In the genomic region with DNA sequence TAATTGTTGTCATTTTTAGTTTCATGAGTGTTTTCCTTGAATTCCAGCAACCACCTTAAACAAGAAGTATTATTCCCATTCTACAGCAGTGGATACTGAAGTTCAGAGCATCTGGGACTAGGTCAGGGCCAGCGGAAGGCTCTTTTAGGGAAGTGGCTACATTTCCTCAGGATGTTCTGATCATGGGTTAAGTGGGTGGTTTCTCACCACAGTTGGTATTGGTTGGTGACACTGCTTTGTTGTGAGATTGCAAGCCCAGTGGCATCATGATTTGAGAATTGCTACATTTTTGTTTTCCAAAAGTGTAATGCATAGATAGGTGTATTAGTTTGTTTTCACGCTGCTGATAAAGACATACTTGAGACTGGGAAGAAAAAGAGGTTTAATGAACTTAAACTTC, we compare ENCODE assay signal across 1 cellular context.
TF ChIP-seq lines count a peak whose summit lies in the region.

No MANE protein-coding gene starts in this region.

TF ChIP-seq in GM12878, 131 proteins besides CTCF, POLR2A, EP300 and RAD21:
- no peak for TF ChIP-seq ZZZ3 (IDR thresholded peaks at IDR 0.05; ENCODE audit: control insufficient read depth, insufficient read length, low read depth)
- no peak for TF ChIP-seq POLR2AphosphoS2 (IDR thresholded peaks at IDR 0.05; ENCODE audit: low read depth, low read length)
- peak; percentile 33 for TF ChIP-seq RUNX3 (IDR thresholded peaks at IDR 0.05; ENCODE audit: low read length)
- TF ChIP-seq TARDBP (IDR thresholded peaks at IDR 0.05; ENCODE audit: borderline replicate concordance), result no peak
- peak; percentile 66; the same call in 1 of the 2 replicates for TF ChIP-seq SPI1 (IDR thresholded peaks at IDR 0.05; ENCODE audit: borderline replicate concordance, insufficient read depth, low read depth, low read length)
- no peak for TF ChIP-seq MYC (IDR thresholded peaks at IDR 0.05; ENCODE audit: insufficient read depth, insufficient read length, insufficient replicate concordance, low read length, severe bottlenecking)
- TF ChIP-seq FOXM1 (IDR thresholded peaks at IDR 0.05; ENCODE audit: low read depth, low read length), result no peak
- TF ChIP-seq TCF3 (IDR thresholded peaks at IDR 0.05; ENCODE audit: borderline replicate concordance, insufficient read depth, low read depth, low read length), result no peak
- no peak for TF ChIP-seq CBX5 (IDR thresholded peaks at IDR 0.05; ENCODE audit: low read depth)
- TF ChIP-seq SMC3 (IDR thresholded peaks at IDR 0.05; ENCODE audit: borderline replicate concordance, low read length), result no peak
- TF ChIP-seq, protein P1, sequence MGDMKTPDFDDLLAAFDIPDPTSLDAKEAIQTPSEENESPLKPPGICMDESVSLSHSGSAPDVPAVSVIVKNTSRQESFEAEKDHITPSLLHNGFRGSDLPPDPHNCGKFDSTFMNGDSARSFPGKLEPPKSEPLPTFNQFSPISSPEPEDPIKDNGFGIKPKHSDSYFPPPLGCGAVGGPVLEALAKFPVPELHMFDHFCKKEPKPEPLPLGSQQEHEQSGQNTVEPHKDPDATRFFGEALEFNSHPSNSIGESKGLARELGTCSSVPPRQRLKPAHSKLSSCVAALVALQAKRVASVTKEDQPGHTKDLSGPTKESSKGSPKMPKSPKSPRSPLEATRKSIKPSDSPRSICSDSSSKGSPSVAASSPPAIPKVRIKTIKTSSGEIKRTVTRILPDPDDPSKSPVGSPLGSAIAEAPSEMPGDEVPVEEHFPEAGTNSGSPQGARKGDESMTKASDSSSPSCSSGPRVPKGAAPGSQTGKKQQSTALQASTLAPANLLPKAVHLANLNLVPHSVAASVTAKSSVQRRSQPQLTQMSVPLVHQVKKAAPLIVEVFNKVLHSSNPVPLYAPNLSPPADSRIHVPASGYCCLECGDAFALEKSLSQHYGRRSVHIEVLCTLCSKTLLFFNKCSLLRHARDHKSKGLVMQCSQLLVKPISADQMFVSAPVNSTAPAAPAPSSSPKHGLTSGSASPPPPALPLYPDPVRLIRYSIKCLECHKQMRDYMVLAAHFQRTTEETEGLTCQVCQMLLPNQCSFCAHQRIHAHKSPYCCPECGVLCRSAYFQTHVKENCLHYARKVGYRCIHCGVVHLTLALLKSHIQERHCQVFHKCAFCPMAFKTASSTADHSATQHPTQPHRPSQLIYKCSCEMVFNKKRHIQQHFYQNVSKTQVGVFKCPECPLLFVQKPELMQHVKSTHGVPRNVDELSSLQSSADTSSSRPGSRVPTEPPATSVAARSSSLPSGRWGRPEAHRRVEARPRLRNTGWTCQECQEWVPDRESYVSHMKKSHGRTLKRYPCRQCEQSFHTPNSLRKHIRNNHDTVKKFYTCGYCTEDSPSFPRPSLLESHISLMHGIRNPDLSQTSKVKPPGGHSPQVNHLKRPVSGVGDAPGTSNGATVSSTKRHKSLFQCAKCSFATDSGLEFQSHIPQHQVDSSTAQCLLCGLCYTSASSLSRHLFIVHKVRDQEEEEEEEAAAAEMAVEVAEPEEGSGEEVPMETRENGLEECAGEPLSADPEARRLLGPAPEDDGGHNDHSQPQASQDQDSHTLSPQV (IDR thresholded peaks at IDR 0.05), result no peak
- TF ChIP-seq, protein P2, sequence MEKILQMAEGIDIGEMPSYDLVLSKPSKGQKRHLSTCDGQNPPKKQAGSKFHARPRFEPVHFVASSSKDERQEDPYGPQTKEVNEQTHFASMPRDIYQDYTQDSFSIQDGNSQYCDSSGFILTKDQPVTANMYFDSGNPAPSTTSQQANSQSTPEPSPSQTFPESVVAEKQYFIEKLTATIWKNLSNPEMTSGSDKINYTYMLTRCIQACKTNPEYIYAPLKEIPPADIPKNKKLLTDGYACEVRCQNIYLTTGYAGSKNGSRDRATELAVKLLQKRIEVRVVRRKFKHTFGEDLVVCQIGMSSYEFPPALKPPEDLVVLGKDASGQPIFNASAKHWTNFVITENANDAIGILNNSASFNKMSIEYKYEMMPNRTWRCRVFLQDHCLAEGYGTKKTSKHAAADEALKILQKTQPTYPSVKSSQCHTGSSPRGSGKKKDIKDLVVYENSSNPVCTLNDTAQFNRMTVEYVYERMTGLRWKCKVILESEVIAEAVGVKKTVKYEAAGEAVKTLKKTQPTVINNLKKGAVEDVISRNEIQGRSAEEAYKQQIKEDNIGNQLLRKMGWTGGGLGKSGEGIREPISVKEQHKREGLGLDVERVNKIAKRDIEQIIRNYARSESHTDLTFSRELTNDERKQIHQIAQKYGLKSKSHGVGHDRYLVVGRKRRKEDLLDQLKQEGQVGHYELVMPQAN (conservative IDR thresholded peaks at IDR 0.05), result no peak
- TF ChIP-seq ZBED1 (IDR thresholded peaks at IDR 0.05; ENCODE audit: borderline replicate concordance), result no peak
